14 cellular contexts compared by ENCODE assay signal in the genomic region with DNA sequence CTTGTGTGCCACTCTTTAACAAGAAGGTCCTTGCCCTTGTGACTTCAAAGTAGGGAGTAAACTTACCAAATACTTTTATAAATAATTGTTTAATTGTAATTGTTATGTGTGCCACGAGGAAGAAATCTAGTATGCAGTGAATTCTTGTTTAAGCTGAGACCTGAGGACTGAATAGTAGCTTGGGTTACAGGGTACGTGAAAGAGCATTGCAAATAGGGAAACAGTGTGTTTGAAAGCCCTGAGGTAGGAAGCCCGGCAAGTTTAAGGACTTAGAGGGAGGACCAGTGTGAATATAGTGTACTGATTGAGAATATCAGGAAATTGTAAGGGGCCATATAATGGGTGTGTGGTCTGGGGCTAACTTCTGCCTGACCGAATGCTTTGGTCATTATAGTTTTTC. TPM values are rescaled to one million over a fixed set of nuclear protein-coding genes. Genes with fewer than 3 reads are reported as not detected.
DNase-seq lines count a peak whose midpoint lies in the region; ATAC-seq and TF ChIP-seq lines count a peak whose summit lies in the region.
"Had no signal": no experiment of that assay in that cellular context is flagged by ENCODE, and none has a peak within 500 bp of the region (broad histone marks: within the 10 kb centered on the region; RNA-seq: fewer than 3 reads in every experiment).

No MANE protein-coding gene starts in this region.

- peak overlapping the region; percentile 86 for H3K4ac ChIP-seq in trophoblast cell (ENCODE audit: low read depth, low read length)

- no peaks in the 10 kb centered on the region for H3K79me1 ChIP-seq in trophoblast cell (ENCODE audit: low read length)

- peak overlapping the region; percentile 22 for H2BK12ac ChIP-seq in trophoblast cell (ENCODE audit: low read length)

- WGBS in esophagus muscularis mucosa = 73% methylated on average over 4 of the region's 4 CpGs
- WGBS in trophoblast cell (ENCODE audit: extremely low coverage, insufficient coverage, insufficient read length) = no CpG with 5 or more reads among the region's 4 CpGs

- no peak overlapping the region for H2BK120ac ChIP-seq in trophoblast cell (ENCODE audit: insufficient read depth, low read length, poor library complexity)

- H3K4me3 ChIP-seq in A673 (ENCODE audit: low read depth, low read length, poor library complexity, severe bottlenecking) = no peak overlapping the region
- no peak overlapping the region for H3K4me3 ChIP-seq in RWPE2 (ENCODE audit: severe bottlenecking)
- H3K4me3 ChIP-seq in esophagus muscularis mucosa = no peak overlapping the region
- H3K4me3 ChIP-seq in trophoblast cell (ENCODE audit: low read depth, low read length) = no peak overlapping the region
- H3K4me3 ChIP-seq in BE2C (ENCODE audit: low read depth, low read length) = no peak overlapping the region

- H2AK5ac ChIP-seq in trophoblast cell (ENCODE audit: low read length) = no peak overlapping the region

- no peaks in the 10 kb centered on the region for H3K36me3 ChIP-seq in A673 (ENCODE audit: insufficient read depth, low read length, poor library complexity, severe bottlenecking)
- H3K36me3 ChIP-seq in RWPE2 (ENCODE audit: low read depth) = no peaks in the 10 kb centered on the region
- H3K36me3 ChIP-seq in esophagus muscularis mucosa = no peaks in the 10 kb centered on the region
- H3K36me3 ChIP-seq in trophoblast cell (ENCODE audit: control insufficient read depth in 1 of 2, insufficient read depth in 2 of 2, low read length in 2 of 2) = no peaks in the 10 kb centered on the region
- no peaks in the 10 kb centered on the region for H3K36me3 ChIP-seq in BE2C

- POLR2A ChIA-PET in A673 (lab: Charles Lee; ENCODE audit: low non-redundant PET) = no interaction called here

- H3K27me3 ChIP-seq in A673 (replicated peaks; ENCODE audit: insufficient read depth, low read depth, low read length, poor library complexity) (no peaks in the 10 kb centered on the region), RWPE2 (ENCODE audit: insufficient read depth, poor library complexity, severe bottlenecking) (no peaks in the 10 kb centered on the region), esophagus muscularis mucosa (no peaks in the 10 kb centered on the region), trophoblast cell (ENCODE audit: insufficient read depth, low read length) (no peaks in the 10 kb centered on the region), BE2C (no peaks in the 10 kb centered on the region)

- H4K8ac ChIP-seq in trophoblast cell (ENCODE audit: low read depth, low read length) = peak overlapping the region; percentile 28

- intact Hi-C loops in A673 (cut with micrococcal nuclease; ENCODE audit: unreplicated experiment) (no loop called here), esophagus muscularis mucosa (cut with DNase I) (no loop called here)

- TF ChIP-seq EP300 in esophagus muscularis mucosa (IDR thresholded peaks at IDR 0.05) = no peak

- TF ChIP-seq CTCF in A673 (conservative IDR thresholded peaks at IDR 0.05; ENCODE audit: low read depth, low read length) (no peak), RWPE2 (IDR thresholded peaks at IDR 0.05; ENCODE audit: poor library complexity, severe bottlenecking) (no peak), esophagus muscularis mucosa (IDR thresholded peaks at IDR 0.05) (no peak), omental fat pad (IDR thresholded peaks at IDR 0.05) (no peak), BE2C (IDR thresholded peaks at IDR 0.05; ENCODE audit: low read depth, low read length) (no peak)

- no peak for ATAC-seq in RWPE2 (ENCODE audit: low read depth)
- ATAC-seq in omental fat pad (ENCODE audit: low FRiP score) = no peak
- ATAC-seq in HG03520 (IDR thresholded peaks at IDR 0.05; ENCODE audit: unreplicated experiment) = no peak
- no peak for ATAC-seq in HG02588 (IDR thresholded peaks at IDR 0.05; ENCODE audit: unreplicated experiment)
- ATAC-seq: activated CD8-positive, alpha-beta memory T cell treated with anti-CD3 and anti-CD28 coated beads, Interleukin-2, amount 10 ng/mL, durations not matched to agents 7 days and 5 days had no signal

- H3K23ac ChIP-seq in trophoblast cell (ENCODE audit: low read length) = no peak overlapping the region

- no peak overlapping the region for H3K4me2 ChIP-seq in trophoblast cell (ENCODE audit: low read length)
- H3K4me2 ChIP-seq: KMS-11, SK-N-SH had no signal

- no peak overlapping the region for H2AFZ ChIP-seq in trophoblast cell (ENCODE audit: insufficient read depth, low read length, poor library complexity)

- H3K9me3 ChIP-seq in A673 (ENCODE audit: low read depth, low read length, poor library complexity, severe bottlenecking) = no peaks in the 10 kb centered on the region
- H3K9me3 ChIP-seq in RWPE2 (ENCODE audit: severe bottlenecking) = no peaks in the 10 kb centered on the region
- H3K9me3 ChIP-seq in esophagus muscularis mucosa = no peaks in the 10 kb centered on the region
- H3K9me3 ChIP-seq in trophoblast cell (ENCODE audit: insufficient read depth, low read depth, low read length) = no peaks in the 10 kb centered on the region
- no peaks in the 10 kb centered on the region for H3K9me3 ChIP-seq in BE2C
- H3K9me3 ChIP-seq: SK-N-SH had no signal

- TF ChIP-seq POLR2A in esophagus muscularis mucosa (IDR thresholded peaks at IDR 0.05; ENCODE audit: low read depth) = no peak

- H3K4me1 ChIP-seq in A673 (ENCODE audit: insufficient read depth, low read length, poor library complexity, severe bottlenecking) (peaks cover 37% of the 10 kb centered on the region), RWPE2 (ENCODE audit: insufficient read depth, poor library complexity, severe bottlenecking) (peaks cover 7% of the 10 kb centered on the region), esophagus muscularis mucosa (peaks cover 16 to 46% (median 41%) of the 10 kb centered on the region in 4 donors), trophoblast cell (ENCODE audit: control insufficient read depth in 1 of 2, insufficient read depth in 2 of 2, low read length in 2 of 2) (peaks cover 2 to 6% of the 10 kb centered on the region in 2 experiments), BE2C (no peaks in the 10 kb centered on the region)

- no peaks in the 10 kb centered on the region for H3K79me2 ChIP-seq in trophoblast cell (ENCODE audit: control insufficient read depth, insufficient read depth, low read length, poor library complexity)

- DNase-seq in A673 (ENCODE audit: low spot score) (no peak), RWPE2 (ENCODE audit: low spot score) (no peak), esophagus muscularis mucosa (ENCODE audit: extremely low spot score) (no peak), trophoblast cell (no peak), omental fat pad (ENCODE audit: low spot score) (no peak), BE2C (no peak)
- DNase-seq: activated CD8-positive, alpha-beta memory T cell treated with anti-CD3 and anti-CD28 coated beads, Interleukin-2, amount 10 ng/mL, durations not matched to agents 7 days and 5 days; activated naive CD4-positive, alpha-beta T cell treated with Interleukin-2 at 50 U/mL for 16 hours; NCI-H1436 treated with DMSO at 0.1 percent for 48 hours; NCI-H446; SK-N-SH had no signal

- CTCF ChIA-PET in A673 (lab: Charles Lee) = no interaction called here

- H4K91ac ChIP-seq in trophoblast cell (ENCODE audit: low read depth, low read length) = no peak overlapping the region

- H3K9ac ChIP-seq in trophoblast cell (ENCODE audit: low read length) = no peak overlapping the region
- H3K9ac ChIP-seq: KMS-11, SK-N-SH had no signal

- no peak overlapping the region for H3K18ac ChIP-seq in trophoblast cell (ENCODE audit: low read length)

- H2BK5ac ChIP-seq in trophoblast cell (ENCODE audit: low read depth, low read length, poor library complexity) = no peak overlapping the region

- no peak overlapping the region for H3K14ac ChIP-seq in trophoblast cell (ENCODE audit: low read length)

- no peak overlapping the region for H4K12ac ChIP-seq in trophoblast cell (ENCODE audit: low read depth, low read length)

- H3K27ac ChIP-seq in A673 (ENCODE audit: low read depth, low read length, poor library complexity, severe bottlenecking) = peak overlapping the region; percentile 16
- H3K27ac ChIP-seq in RWPE2 (ENCODE audit: poor library complexity, severe bottlenecking) = peak overlapping the region; percentile 48
- H3K27ac ChIP-seq in esophagus muscularis mucosa (replicated peaks in 1 of 4) = peak overlapping the region; percentile 57 to 76 (median 67)
- no peak overlapping the region for H3K27ac ChIP-seq in trophoblast cell (ENCODE audit: low read depth, low read length)
- H3K27ac ChIP-seq: KMS-11 had no signal

- no TSS peak for BruUV-seq in A673 (replicated peaks; lab: Mats Ljungman, UMichigan)

RNA-seq across cellular contexts. Expression of a gene that starts 26.2 kb away (rescaled TPM):
- 13.7 and 17.5 TPM in 2 replicates for total RNA-seq in A673 (2021)
- 10 to 100 TPM; 11.6 to 23.0 (median 17.3) TPM for total RNA-seq in esophagus muscularis mucosa
- polyA plus RNA-seq in trophoblast cell (2013) = 29.4 and 30.9 TPM in 2 replicates
- total RNA-seq in omental fat pad = 10 to 100 TPM in 2 of 4 donors, 1 to 10 TPM in 2; 6.3 to 18.0 (median 10.4) TPM
- polyA plus RNA-seq in BE2C (2012; ENCODE audit: insufficient read depth, insufficient read length, low read depth) = not detected
